In the genomic region with DNA sequence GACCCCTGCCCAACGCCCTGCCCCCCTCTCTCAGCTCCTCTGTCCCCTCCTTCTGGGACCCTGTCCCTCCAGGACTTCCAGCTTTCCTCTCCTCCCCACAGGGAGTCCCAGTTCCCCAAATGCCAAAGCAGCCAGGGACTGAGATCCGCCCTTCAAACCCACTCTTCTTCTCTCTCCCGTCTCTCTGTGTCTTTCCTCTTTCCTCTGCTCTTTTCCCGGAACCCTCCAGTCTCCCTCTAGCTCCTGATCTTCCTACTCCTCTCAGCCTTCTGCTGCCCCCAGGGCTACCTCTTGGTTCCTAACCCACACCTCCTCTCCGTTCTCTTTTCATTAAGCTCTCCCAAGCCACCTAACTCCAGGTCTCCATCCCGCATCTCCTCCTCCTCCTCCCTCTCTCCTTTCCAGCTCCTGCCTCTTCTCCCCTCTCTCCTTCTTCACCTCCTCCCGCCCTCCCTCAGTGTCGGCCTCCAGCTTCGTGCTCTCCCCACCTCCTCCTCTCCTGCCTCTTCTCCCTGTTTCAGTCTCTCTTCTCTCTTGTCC, we compare ENCODE assay signal across 8 cellular contexts. TPM values are rescaled to one million over a fixed set of nuclear protein-coding genes. Genes with fewer than 3 reads are reported as not detected.
A peak's percentile ranks its signal among the peaks of the same experiment; 100 is the strongest.
DNase-seq lines count a peak whose midpoint lies in the region; ATAC-seq and TF ChIP-seq lines count a peak whose summit lies in the region.

A gene (minus strand): TSS at position 536 of the 540 bp plus-strand sequence. CDS start 555 bp downstream, outside the sequence.

- no peak for TF ChIP-seq CTCF in WI38 (IDR thresholded peaks at IDR 0.05; ENCODE audit: low read depth, low read length)

- DNase-seq in Right ventricle myocardium inferior (ENCODE audit: missing footprints) (no peak), cardiac septum (ENCODE audit: low spot score) (no peak), head of caudate nucleus (peak in 27 of 42 donors; percentile 31 to 84 (median 55)), trophoblast cell (peak in 1 of 2 donors; percentile 31), GM19240 (ENCODE audit: insufficient read length, low spot score) (no peak)

- peak within 1 kb of the TSS; percentile 14 for H2AFZ ChIP-seq in trophoblast cell (ENCODE audit: insufficient read depth, low read length, poor library complexity)

- H2BK5ac ChIP-seq in trophoblast cell (ENCODE audit: low read depth, low read length, poor library complexity): no peak within 1 kb of the TSS

- H3K4me3 ChIP-seq in WI38 (ENCODE audit: low read depth, low read length): peak within 1 kb of the TSS; percentile 58
- H3K4me3 ChIP-seq in trophoblast cell (ENCODE audit: low read depth, low read length): peak within 1 kb of the TSS; percentile 59

- no peaks in the 10 kb centered on the region for H3K79me1 ChIP-seq in trophoblast cell (ENCODE audit: low read length)

- no peak within 1 kb of the TSS for H3K4ac ChIP-seq in trophoblast cell (ENCODE audit: low read depth, low read length)

- no peak within 1 kb of the TSS for H2BK120ac ChIP-seq in trophoblast cell (ENCODE audit: insufficient read depth, low read length, poor library complexity)

- no peaks in the 10 kb centered on the region for H3K79me2 ChIP-seq in trophoblast cell (ENCODE audit: control insufficient read depth, insufficient read depth, low read length, poor library complexity)

- H3K23ac ChIP-seq in trophoblast cell (ENCODE audit: low read length): no peak within 1 kb of the TSS

- ATAC-seq in Right ventricle myocardium inferior (peak; percentile 11), HG02759 (IDR thresholded peaks at IDR 0.05; ENCODE audit: unreplicated experiment) (no peak), GM21529 (IDR thresholded peaks at IDR 0.05; ENCODE audit: unreplicated experiment) (no peak)

- H3K27ac ChIP-seq in trophoblast cell (ENCODE audit: low read depth, low read length): no peak within 1 kb of the TSS

- H2AK5ac ChIP-seq in trophoblast cell (ENCODE audit: low read length): no peak within 1 kb of the TSS

- H3K27me3 ChIP-seq in trophoblast cell (ENCODE audit: insufficient read depth, low read length): no peaks in the 10 kb centered on the region

- WGBS in trophoblast cell (ENCODE audit: extremely low coverage, insufficient coverage, insufficient read length): no CpG with 5 or more reads among the region's 9 CpGs

- peaks cover 6 to 13% of the 10 kb centered on the region in 2 experiments for H3K4me1 ChIP-seq in trophoblast cell (ENCODE audit: control insufficient read depth in 1 of 2, insufficient read depth in 2 of 2, low read length in 2 of 2)

- H3K18ac ChIP-seq in trophoblast cell (ENCODE audit: low read length): no peak within 1 kb of the TSS

- no peaks in the 10 kb centered on the region for H3K9me3 ChIP-seq in trophoblast cell (ENCODE audit: insufficient read depth, low read depth, low read length)

- no peak within 1 kb of the TSS for H3K9ac ChIP-seq in trophoblast cell (ENCODE audit: low read length)

- H3K4me2 ChIP-seq in trophoblast cell (ENCODE audit: low read length): peak within 1 kb of the TSS; percentile 90

- no peaks in the 10 kb centered on the region for H3K36me3 ChIP-seq in trophoblast cell (ENCODE audit: control insufficient read depth in 1 of 2, insufficient read depth in 2 of 2, low read length in 2 of 2)

- H4K8ac ChIP-seq in trophoblast cell (ENCODE audit: low read depth, low read length): peak within 1 kb of the TSS; percentile 59

- H3K14ac ChIP-seq in trophoblast cell (ENCODE audit: low read length): no peak within 1 kb of the TSS

- no peak within 1 kb of the TSS for H4K12ac ChIP-seq in trophoblast cell (ENCODE audit: low read depth, low read length)

- H2BK12ac ChIP-seq in trophoblast cell (ENCODE audit: low read length): no peak within 1 kb of the TSS

- intact Hi-C loops in Right ventricle myocardium inferior (cut with DNase I) (loop anchor here (1.0 to 5.0 kb wide), 3 partner anchors 30 to 197 kb away; no protein-coding TSS in a partner anchor), cardiac septum (cut with DNase I) (loop anchor here (5.0 kb wide), 2 partner anchors 192 to 312 kb away; a partner anchor contains a TSS), head of caudate nucleus (cut with DNase I) (loop anchor here (2.0 to 10.0 kb wide), 2 partner anchors 69 to 189 kb away; a partner anchor contains a TSS)

- no peak within 1 kb of the TSS for H4K91ac ChIP-seq in trophoblast cell (ENCODE audit: low read depth, low read length)

RNA-seq across cellular contexts. Expression of the gene that starts here (rescaled TPM):
- 8.4 TPM for total RNA-seq in Right ventricle myocardium inferior
- total RNA-seq in cardiac septum: 6.5 TPM
- 7.2 TPM in 2 replicates for polyA plus RNA-seq in trophoblast cell (2013)

Comparison
In these comparisons a context has a peak if more than half of its experiments do, and no peak if none do; other contexts are left out.
1. DNase-seq: peak in head of caudate nucleus (27 of 42); none in Right ventricle myocardium inferior (single experiment), cardiac septum (single experiment) and GM19240 (single experiment).